1 cellular context compared by ENCODE assay signal in the genomic region with DNA sequence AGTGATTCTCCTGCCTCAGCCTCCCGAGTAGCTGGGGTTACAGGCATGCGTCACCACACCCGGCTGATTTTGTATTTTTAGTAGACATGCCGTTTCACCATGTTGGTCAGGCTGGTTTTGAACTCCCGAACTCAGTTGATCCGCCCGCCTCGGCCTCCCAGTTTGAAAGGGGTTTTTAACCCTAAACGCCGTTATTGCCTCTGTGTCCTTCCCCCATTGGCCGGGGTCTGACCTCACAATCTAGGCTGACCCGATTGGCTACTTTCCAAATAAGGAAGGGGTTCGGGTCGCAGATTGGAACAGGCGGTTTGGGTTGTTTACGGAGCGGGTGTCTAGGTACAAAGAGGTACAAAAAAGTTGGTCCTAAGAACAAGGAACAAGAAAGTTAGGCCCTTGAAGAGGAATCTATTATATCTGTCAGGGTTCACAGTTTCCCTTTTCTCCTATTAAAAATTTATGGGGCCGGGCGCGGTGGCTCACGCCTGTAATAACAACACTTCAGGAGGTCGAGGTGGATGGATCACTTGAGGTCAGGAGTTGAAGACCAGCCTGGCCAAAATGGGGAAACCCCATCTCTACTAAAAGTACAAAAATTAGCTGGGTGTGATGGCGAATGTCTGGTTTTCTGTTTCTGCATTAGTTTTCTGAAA.
TF ChIP-seq lines count a peak whose summit lies in the region.

No MANE protein-coding gene starts in this region.

TF ChIP-seq in H1, 55 proteins besides CTCF, POLR2A, EP300 and RAD21:
- 0 out of 2 replicates have a peak, but pooled peaks have one; percentile 24 for TF ChIP-seq CREB1 (IDR thresholded peaks at IDR 0.05)
- TF ChIP-seq RNF2 (IDR thresholded peaks at IDR 0.05; ENCODE audit: borderline replicate concordance, low read depth, low read length, missing control alignments, poor library complexity, severe bottlenecking) = no peak
- no peak for TF ChIP-seq HDAC2 (IDR thresholded peaks at IDR 0.05; ENCODE audit: borderline replicate concordance in 1 of 2, low read depth in 2 of 2, low read length in 2 of 2)
- TF ChIP-seq BCL11A (IDR thresholded peaks at IDR 0.05; ENCODE audit: low read depth in 2 of 2, low read length in 2 of 2) = no peak
- no peak for TF ChIP-seq BACH1 (IDR thresholded peaks at IDR 0.05; ENCODE audit: low read length)
- TF ChIP-seq CHD2 (IDR thresholded peaks at IDR 0.05; ENCODE audit: low read length) = no peak; the same call in 1 of the 2 replicates
- no peak for TF ChIP-seq EGR1 (IDR thresholded peaks at IDR 0.05; ENCODE audit: borderline replicate concordance, low read depth, low read length)
- TF ChIP-seq, protein P1, sequence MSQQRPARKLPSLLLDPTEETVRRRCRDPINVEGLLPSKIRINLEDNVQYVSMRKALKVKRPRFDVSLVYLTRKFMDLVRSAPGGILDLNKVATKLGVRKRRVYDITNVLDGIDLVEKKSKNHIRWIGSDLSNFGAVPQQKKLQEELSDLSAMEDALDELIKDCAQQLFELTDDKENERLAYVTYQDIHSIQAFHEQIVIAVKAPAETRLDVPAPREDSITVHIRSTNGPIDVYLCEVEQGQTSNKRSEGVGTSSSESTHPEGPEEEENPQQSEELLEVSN (IDR thresholded peaks at IDR 0.05) = no peak
- no peak for TF ChIP-seq HDAC6 (IDR thresholded peaks at IDR 0.05; ENCODE audit: low read depth, low read length)
- no peak for TF ChIP-seq JUND (IDR thresholded peaks at IDR 0.05; ENCODE audit: low read length)
- TF ChIP-seq SIRT6 (IDR thresholded peaks at IDR 0.05; ENCODE audit: low read length) = no peak
- TF ChIP-seq FOSL1 (IDR thresholded peaks at IDR 0.05; ENCODE audit: insufficient read depth, low read depth, low read length) = no peak
- TF ChIP-seq YY1 (IDR thresholded peaks at IDR 0.05; ENCODE audit: low read depth, low read length) = no peak
- peak; percentile 92 for TF ChIP-seq TBP (IDR thresholded peaks at IDR 0.05; ENCODE audit: low read depth, low read length)
- TF ChIP-seq EZH2 (IDR thresholded peaks at IDR 0.05; ENCODE audit: low read depth, low read length, severe bottlenecking) = no peak
- TF ChIP-seq POU5F1 (IDR thresholded peaks at IDR 0.05; ENCODE audit: low read depth, low read length) = no peak
- no peak for TF ChIP-seq GABPA (IDR thresholded peaks at IDR 0.05; ENCODE audit: borderline replicate concordance, insufficient read depth, low read length)
- no peak for TF ChIP-seq KDM5A (IDR thresholded peaks at IDR 0.05; ENCODE audit: low read length)
- no peak for TF ChIP-seq CTBP2 (IDR thresholded peaks at IDR 0.05; ENCODE audit: borderline replicate concordance, insufficient read depth, insufficient read length, low read length)
- peak; percentile 82 for TF ChIP-seq GTF2F1 (IDR thresholded peaks at IDR 0.05; ENCODE audit: borderline replicate concordance, low read depth, low read length)
- no peak for TF ChIP-seq NRF1 (IDR thresholded peaks at IDR 0.05; ENCODE audit: low read depth, low read length)
- no peak for TF ChIP-seq CBX5 (IDR thresholded peaks at IDR 0.05; ENCODE audit: low read depth, low read length)
- TF ChIP-seq SAP30 (IDR thresholded peaks at IDR 0.05; ENCODE audit: insufficient read depth, insufficient replicate concordance, low read length) = no peak
- TF ChIP-seq, protein P2, sequence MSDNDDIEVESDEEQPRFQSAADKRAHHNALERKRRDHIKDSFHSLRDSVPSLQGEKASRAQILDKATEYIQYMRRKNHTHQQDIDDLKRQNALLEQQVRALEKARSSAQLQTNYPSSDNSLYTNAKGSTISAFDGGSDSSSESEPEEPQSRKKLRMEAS (IDR thresholded peaks at IDR 0.05) = 0 out of 2 replicates have a peak, but pooled peaks have one; percentile 35
- no peak for TF ChIP-seq SP4 (IDR thresholded peaks at IDR 0.05; ENCODE audit: low read length)
- TF ChIP-seq RFX5 (IDR thresholded peaks at IDR 0.05; ENCODE audit: borderline replicate concordance, low read depth, low read length) = no peak
- no peak for TF ChIP-seq ZNF274 (IDR thresholded peaks at IDR 0.05; ENCODE audit: borderline replicate concordance, extremely low read depth, low read length)
- TF ChIP-seq SRF (IDR thresholded peaks at IDR 0.05; ENCODE audit: low read depth, low read length) = peak; percentile 68; the same call in 1 of the 2 replicates
- TF ChIP-seq SP1 (IDR thresholded peaks at IDR 0.05; ENCODE audit: low read depth, low read length) = 0 out of 2 replicates have a peak, but pooled peaks have one; percentile 33
- TF ChIP-seq CBX8 (IDR thresholded peaks at IDR 0.05; ENCODE audit: borderline replicate concordance, low read depth, low read length) = no peak
- peak; percentile 55 for TF ChIP-seq TAF7 (optimal IDR thresholded peaks at IDR 0.05; ENCODE audit: borderline replicate concordance, low read depth, low read length)
- TF ChIP-seq, protein P3, sequence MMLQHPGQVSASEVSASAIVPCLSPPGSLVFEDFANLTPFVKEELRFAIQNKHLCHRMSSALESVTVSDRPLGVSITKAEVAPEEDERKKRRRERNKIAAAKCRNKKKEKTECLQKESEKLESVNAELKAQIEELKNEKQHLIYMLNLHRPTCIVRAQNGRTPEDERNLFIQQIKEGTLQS (IDR thresholded peaks at IDR 0.05; ENCODE audit: insufficient read depth, low read depth, low read length) = no peak
- TF ChIP-seq NANOG (IDR thresholded peaks at IDR 0.05; ENCODE audit: insufficient read depth, low read depth, low read length, poor library complexity, severe bottlenecking) = no peak
- no peak for TF ChIP-seq JUN (IDR thresholded peaks at IDR 0.05; ENCODE audit: low read depth, low read length)
- TF ChIP-seq TCF12 (IDR thresholded peaks at IDR 0.05; ENCODE audit: low read depth, low read length) = no peak
- no peak for TF ChIP-seq SIN3A (conservative IDR thresholded peaks at IDR 0.05 in 1 of 2, IDR thresholded peaks at IDR 0.05 in 1 of 2; ENCODE audit: low read depth in 1 of 2, low read length in 2 of 2)
- peak; percentile 94 for TF ChIP-seq POLR2AphosphoS5 (IDR thresholded peaks at IDR 0.05; ENCODE audit: low read depth, low read length)
- TF ChIP-seq RXRA (IDR thresholded peaks at IDR 0.05; ENCODE audit: insufficient read depth, low read depth, low read length) = no peak
- TF ChIP-seq CHD1 (IDR thresholded peaks at IDR 0.05; ENCODE audit: low read depth, low read length) = no peak
- no peak for TF ChIP-seq KDM1A (IDR thresholded peaks at IDR 0.05; ENCODE audit: borderline replicate concordance, low read length)
- TF ChIP-seq ASH2L (IDR thresholded peaks at IDR 0.05; ENCODE audit: low read length) = no peak
- peak; percentile 21; the same call in 1 of the 2 replicates for TF ChIP-seq PHF8 (conservative IDR thresholded peaks at IDR 0.05; ENCODE audit: low read depth, low read length)
- peak; percentile 86 for TF ChIP-seq TAF1 (IDR thresholded peaks at IDR 0.05; ENCODE audit: low read depth, low read length)
- no peak for TF ChIP-seq SUZ12 (IDR thresholded peaks at IDR 0.05; ENCODE audit: low read length)
- no peak for TF ChIP-seq CEBPB (IDR thresholded peaks at IDR 0.05; ENCODE audit: low read depth, low read length)
- TF ChIP-seq, protein P4, sequence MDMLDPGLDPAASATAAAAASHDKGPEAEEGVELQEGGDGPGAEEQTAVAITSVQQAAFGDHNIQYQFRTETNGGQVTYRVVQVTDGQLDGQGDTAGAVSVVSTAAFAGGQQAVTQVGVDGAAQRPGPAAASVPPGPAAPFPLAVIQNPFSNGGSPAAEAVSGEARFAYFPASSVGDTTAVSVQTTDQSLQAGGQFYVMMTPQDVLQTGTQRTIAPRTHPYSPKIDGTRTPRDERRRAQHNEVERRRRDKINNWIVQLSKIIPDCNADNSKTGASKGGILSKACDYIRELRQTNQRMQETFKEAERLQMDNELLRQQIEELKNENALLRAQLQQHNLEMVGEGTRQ (IDR thresholded peaks at IDR 0.05; ENCODE audit: low read length) = no peak
- TF ChIP-seq BRCA1 (IDR thresholded peaks at IDR 0.05; ENCODE audit: low read depth, low read length) = no peak
- TF ChIP-seq, protein P5, sequence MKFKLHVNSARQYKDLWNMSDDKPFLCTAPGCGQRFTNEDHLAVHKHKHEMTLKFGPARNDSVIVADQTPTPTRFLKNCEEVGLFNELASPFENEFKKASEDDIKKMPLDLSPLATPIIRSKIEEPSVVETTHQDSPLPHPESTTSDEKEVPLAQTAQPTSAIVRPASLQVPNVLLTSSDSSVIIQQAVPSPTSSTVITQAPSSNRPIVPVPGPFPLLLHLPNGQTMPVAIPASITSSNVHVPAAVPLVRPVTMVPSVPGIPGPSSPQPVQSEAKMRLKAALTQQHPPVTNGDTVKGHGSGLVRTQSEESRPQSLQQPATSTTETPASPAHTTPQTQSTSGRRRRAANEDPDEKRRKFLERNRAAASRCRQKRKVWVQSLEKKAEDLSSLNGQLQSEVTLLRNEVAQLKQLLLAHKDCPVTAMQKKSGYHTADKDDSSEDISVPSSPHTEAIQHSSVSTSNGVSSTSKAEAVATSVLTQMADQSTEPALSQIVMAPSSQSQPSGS (IDR thresholded peaks at IDR 0.05; ENCODE audit: low read length) = no peak
- no peak for TF ChIP-seq KDM4A (IDR thresholded peaks at IDR 0.05; ENCODE audit: low read depth, low read length, severe bottlenecking)
- TF ChIP-seq RBBP5 (IDR thresholded peaks at IDR 0.05; ENCODE audit: borderline replicate concordance, low read depth, low read length) = no peak
- no peak for TF ChIP-seq SP2 (IDR thresholded peaks at IDR 0.05; ENCODE audit: low read length)
- no peak for TF ChIP-seq SIX5 (IDR thresholded peaks at IDR 0.05; ENCODE audit: low read depth, low read length)
- no peak for TF ChIP-seq MAFK (IDR thresholded peaks at IDR 0.05; ENCODE audit: low read depth, low read length)
- TF ChIP-seq TEAD4 (IDR thresholded peaks at IDR 0.05; ENCODE audit: low read depth, low read length) = no peak
- TF ChIP-seq, protein P6, sequence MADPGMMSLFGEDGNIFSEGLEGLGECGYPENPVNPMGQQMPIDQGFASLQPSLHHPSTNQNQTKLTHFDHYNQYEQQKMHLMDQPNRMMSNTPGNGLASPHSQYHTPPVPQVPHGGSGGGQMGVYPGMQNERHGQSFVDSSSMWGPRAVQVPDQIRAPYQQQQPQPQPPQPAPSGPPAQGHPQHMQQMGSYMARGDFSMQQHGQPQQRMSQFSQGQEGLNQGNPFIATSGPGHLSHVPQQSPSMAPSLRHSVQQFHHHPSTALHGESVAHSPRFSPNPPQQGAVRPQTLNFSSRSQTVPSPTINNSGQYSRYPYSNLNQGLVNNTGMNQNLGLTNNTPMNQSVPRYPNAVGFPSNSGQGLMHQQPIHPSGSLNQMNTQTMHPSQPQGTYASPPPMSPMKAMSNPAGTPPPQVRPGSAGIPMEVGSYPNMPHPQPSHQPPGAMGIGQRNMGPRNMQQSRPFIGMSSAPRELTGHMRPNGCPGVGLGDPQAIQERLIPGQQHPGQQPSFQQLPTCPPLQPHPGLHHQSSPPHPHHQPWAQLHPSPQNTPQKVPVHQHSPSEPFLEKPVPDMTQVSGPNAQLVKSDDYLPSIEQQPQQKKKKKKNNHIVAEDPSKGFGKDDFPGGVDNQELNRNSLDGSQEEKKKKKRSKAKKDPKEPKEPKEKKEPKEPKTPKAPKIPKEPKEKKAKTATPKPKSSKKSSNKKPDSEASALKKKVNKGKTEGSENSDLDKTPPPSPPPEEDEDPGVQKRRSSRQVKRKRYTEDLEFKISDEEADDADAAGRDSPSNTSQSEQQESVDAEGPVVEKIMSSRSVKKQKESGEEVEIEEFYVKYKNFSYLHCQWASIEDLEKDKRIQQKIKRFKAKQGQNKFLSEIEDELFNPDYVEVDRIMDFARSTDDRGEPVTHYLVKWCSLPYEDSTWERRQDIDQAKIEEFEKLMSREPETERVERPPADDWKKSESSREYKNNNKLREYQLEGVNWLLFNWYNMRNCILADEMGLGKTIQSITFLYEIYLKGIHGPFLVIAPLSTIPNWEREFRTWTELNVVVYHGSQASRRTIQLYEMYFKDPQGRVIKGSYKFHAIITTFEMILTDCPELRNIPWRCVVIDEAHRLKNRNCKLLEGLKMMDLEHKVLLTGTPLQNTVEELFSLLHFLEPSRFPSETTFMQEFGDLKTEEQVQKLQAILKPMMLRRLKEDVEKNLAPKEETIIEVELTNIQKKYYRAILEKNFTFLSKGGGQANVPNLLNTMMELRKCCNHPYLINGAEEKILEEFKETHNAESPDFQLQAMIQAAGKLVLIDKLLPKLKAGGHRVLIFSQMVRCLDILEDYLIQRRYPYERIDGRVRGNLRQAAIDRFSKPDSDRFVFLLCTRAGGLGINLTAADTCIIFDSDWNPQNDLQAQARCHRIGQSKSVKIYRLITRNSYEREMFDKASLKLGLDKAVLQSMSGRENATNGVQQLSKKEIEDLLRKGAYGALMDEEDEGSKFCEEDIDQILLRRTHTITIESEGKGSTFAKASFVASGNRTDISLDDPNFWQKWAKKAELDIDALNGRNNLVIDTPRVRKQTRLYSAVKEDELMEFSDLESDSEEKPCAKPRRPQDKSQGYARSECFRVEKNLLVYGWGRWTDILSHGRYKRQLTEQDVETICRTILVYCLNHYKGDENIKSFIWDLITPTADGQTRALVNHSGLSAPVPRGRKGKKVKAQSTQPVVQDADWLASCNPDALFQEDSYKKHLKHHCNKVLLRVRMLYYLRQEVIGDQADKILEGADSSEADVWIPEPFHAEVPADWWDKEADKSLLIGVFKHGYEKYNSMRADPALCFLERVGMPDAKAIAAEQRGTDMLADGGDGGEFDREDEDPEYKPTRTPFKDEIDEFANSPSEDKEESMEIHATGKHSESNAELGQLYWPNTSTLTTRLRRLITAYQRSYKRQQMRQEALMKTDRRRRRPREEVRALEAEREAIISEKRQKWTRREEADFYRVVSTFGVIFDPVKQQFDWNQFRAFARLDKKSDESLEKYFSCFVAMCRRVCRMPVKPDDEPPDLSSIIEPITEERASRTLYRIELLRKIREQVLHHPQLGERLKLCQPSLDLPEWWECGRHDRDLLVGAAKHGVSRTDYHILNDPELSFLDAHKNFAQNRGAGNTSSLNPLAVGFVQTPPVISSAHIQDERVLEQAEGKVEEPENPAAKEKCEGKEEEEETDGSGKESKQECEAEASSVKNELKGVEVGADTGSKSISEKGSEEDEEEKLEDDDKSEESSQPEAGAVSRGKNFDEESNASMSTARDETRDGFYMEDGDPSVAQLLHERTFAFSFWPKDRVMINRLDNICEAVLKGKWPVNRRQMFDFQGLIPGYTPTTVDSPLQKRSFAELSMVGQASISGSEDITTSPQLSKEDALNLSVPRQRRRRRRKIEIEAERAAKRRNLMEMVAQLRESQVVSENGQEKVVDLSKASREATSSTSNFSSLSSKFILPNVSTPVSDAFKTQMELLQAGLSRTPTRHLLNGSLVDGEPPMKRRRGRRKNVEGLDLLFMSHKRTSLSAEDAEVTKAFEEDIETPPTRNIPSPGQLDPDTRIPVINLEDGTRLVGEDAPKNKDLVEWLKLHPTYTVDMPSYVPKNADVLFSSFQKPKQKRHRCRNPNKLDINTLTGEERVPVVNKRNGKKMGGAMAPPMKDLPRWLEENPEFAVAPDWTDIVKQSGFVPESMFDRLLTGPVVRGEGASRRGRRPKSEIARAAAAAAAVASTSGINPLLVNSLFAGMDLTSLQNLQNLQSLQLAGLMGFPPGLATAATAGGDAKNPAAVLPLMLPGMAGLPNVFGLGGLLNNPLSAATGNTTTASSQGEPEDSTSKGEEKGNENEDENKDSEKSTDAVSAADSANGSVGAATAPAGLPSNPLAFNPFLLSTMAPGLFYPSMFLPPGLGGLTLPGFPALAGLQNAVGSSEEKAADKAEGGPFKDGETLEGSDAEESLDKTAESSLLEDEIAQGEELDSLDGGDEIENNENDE (IDR thresholded peaks at IDR 0.05; ENCODE audit: insufficient replicate concordance, low read length) = no peak
